Comparison of ENCODE assay signal across 18 cellular contexts in the genomic region with DNA sequence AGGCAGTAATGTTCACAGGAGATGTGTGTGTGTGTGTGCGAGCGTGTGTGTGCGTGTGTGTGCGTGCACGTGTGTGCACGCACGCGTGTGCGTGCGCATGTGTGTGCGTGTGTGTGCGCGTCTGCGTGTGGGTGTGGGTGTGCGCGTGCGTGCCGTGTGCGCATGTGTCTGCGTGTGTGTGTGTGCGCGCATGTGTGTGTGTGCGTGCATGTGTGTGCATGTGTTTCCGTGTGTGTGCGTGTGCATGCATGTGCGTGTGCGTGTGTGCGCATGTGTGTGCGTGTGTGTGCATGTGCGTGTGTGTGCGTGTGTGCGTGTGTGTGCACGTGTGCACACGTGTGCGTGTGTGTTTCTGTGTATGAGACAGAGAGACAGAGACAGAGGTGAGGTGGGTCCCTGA.
"Had no signal": no experiment of that assay in that cellular context is flagged by ENCODE, and none has a peak within 500 bp of the region (broad histone marks: within the 10 kb centered on the region; RNA-seq: fewer than 3 reads in every experiment).

No MANE protein-coding gene starts in this region.

- H3K79me2 ChIP-seq: hepatocyte had no signal

- H3K4me2 ChIP-seq: hepatocyte had no signal

- H3K4me3 ChIP-seq: esophagus squamous epithelium, gastroesophageal sphincter, hepatocyte, mucosa of descending colon, sigmoid colon, skin epidermis, tibial artery, upper lobe of right lung had no signal

- FAIRE-seq: islet of Langerhans had no signal

- H3K9me3 ChIP-seq: esophagus squamous epithelium, gastroesophageal sphincter, mucosa of descending colon, sigmoid colon, tibial artery, upper lobe of right lung had no signal

- H2AFZ ChIP-seq: hepatocyte had no signal

- DNase-seq: effector memory CD8-positive, alpha-beta T cell; esophagus squamous epithelium; foreskin fibroblast; kidney glomerular epithelial cell; mammary epithelial cell; mucosa of descending colon; natural killer cell; sigmoid colon; stimulated activated CD4-positive, alpha-beta T cell treated with anti-CD3 and anti-CD28 coated beads, Interleukin-12 subunit alpha, Interleukin-12 subunit beta, amount 100 ng/mL, for 4 hours; stimulated activated naive CD8-positive, alpha-beta T cell treated with anti-CD3 and anti-CD28 coated beads, Interleukin-15, Interleukin-2, amounts not matched to agents 100 U/mL and 50 U/mL, for 24 hours; tibial artery; upper lobe of right lung had no signal

- H3K4me3 Mint-ChIP-seq: central memory CD8-positive, alpha-beta T cell; dendritic cell treated with granulocyte-macrophage colony-stimulating factor and Interleukin-4, amounts not matched to agents 40 ng/mL and 50 ng/mL, for 4 days; effector memory CD8-positive, alpha-beta T cell; natural killer cell had no signal

- ATAC-seq: effector memory CD8-positive, alpha-beta T cell; gastroesophageal sphincter; mucosa of descending colon; natural killer cell; stimulated activated naive CD8-positive, alpha-beta T cell treated with anti-CD3 and anti-CD28 coated beads, Interleukin-15, Interleukin-2, amounts not matched to agents 100 U/mL and 50 U/mL, for 24 hours; upper lobe of right lung had no signal

- H3K27me3 Mint-ChIP-seq: dendritic cell treated with granulocyte-macrophage colony-stimulating factor and Interleukin-4, amounts not matched to agents 40 ng/mL and 50 ng/mL, for 4 days had no signal

- H3K36me3 Mint-ChIP-seq: natural killer cell had no signal

- H3K9me3 Mint-ChIP-seq: dendritic cell treated with granulocyte-macrophage colony-stimulating factor and Interleukin-4, amounts not matched to agents 40 ng/mL and 50 ng/mL, for 4 days; effector memory CD8-positive, alpha-beta T cell; natural killer cell had no signal

- H3K4me1 ChIP-seq: esophagus squamous epithelium, gastroesophageal sphincter, sigmoid colon, tibial artery, upper lobe of right lung had no signal

- H3K27ac ChIP-seq: esophagus squamous epithelium, gastroesophageal sphincter, hepatocyte, sigmoid colon, skin epidermis, tibial artery, upper lobe of right lung had no signal

- H3K27me3 ChIP-seq: hepatocyte, upper lobe of right lung had no signal

- H3K27ac Mint-ChIP-seq: dendritic cell treated with granulocyte-macrophage colony-stimulating factor and Interleukin-4, amounts not matched to agents 40 ng/mL and 50 ng/mL, for 4 days; effector memory CD8-positive, alpha-beta T cell; natural killer cell had no signal

- H3K36me3 ChIP-seq: esophagus squamous epithelium, gastroesophageal sphincter, sigmoid colon, tibial artery, upper lobe of right lung had no signal
